1 cellular context compared by ENCODE assay signal in genomic region chr4:3135155-3136011, GRCh38.
TF ChIP-seq lines count a peak whose summit lies in the region.

No MANE protein-coding gene starts in this region.

TF ChIP-seq in HEK293, 187 proteins besides CTCF, POLR2A, EP300 and RAD21 (continued from another document):
- TF ChIP-seq ZNF580 (tag by site-specific recombination; IDR thresholded peaks at IDR 0.05), result no peak
- peak; percentile 69; the same call in 1 of the 2 replicates for TF ChIP-seq PRDM6 (tag by site-specific recombination; IDR thresholded peaks at IDR 0.05)
- no peak for TF ChIP-seq ZNF121 (tag by site-specific recombination; IDR thresholded peaks at IDR 0.05)
- TF ChIP-seq GLIS1 (tag by site-specific recombination; IDR thresholded peaks at IDR 0.05), result no peak
- no peak for TF ChIP-seq ZSCAN30 (tag by site-specific recombination; IDR thresholded peaks at IDR 0.05)
